ENCODE assay signal across 2 cellular contexts in the genomic region with DNA sequence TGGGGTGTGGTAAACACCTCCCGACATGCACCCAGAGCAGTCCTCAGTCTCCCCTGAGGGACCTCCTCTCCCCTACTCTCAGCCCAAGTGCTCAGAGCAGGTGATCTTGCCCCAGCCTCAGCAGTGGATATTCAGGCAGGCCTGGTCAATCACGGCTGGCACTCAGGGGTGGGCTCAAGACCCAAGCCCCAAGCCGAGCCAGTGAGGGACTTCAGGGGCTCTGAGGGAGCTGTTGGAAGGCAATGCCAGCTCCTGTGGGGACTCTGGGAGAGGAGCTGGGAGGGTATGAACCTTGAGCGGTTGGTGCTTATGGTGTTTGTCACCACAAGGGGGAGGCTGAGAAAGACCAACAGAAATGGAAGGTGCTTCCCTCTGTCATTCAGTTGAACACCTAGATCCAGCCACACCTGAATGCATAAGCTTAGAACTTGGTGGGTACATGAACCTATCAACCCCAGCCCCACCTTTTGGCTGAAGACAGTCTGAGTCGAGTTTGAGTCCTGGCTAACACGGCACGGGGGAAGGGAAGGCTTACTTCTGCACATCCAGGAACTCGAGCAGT.
A peak's percentile ranks its signal among the peaks of the same experiment; 100 is the strongest.
TF ChIP-seq lines count a peak whose summit lies in the region.

No MANE protein-coding gene starts in this region.

TF ChIP-seq in SK-N-SH, 30 proteins besides CTCF, POLR2A, EP300 and RAD21:
- TF ChIP-seq RFX5 (IDR thresholded peaks at IDR 0.05; ENCODE audit: low read length) = no peak
- TF ChIP-seq RCOR1 (IDR thresholded peaks at IDR 0.05; ENCODE audit: low read length) = no peak
- TF ChIP-seq YY1 (IDR thresholded peaks at IDR 0.05; ENCODE audit: low read depth) = no peak
- 0 out of 2 replicates have a peak, but pooled peaks have one; percentile 6 for TF ChIP-seq SMC3 (IDR thresholded peaks at IDR 0.05; ENCODE audit: low read depth, low read length)
- TF ChIP-seq, protein P1, sequence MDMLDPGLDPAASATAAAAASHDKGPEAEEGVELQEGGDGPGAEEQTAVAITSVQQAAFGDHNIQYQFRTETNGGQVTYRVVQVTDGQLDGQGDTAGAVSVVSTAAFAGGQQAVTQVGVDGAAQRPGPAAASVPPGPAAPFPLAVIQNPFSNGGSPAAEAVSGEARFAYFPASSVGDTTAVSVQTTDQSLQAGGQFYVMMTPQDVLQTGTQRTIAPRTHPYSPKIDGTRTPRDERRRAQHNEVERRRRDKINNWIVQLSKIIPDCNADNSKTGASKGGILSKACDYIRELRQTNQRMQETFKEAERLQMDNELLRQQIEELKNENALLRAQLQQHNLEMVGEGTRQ (IDR thresholded peaks at IDR 0.05; ENCODE audit: borderline replicate concordance, low read depth, low read length) = no peak
- no peak for TF ChIP-seq NFIC (IDR thresholded peaks at IDR 0.05; ENCODE audit: borderline replicate concordance)
TF ChIP-seq in SK-N-SH: peak in this region for 1.

TF ChIP-seq in SK-N-SH treated with all-trans-retinoic acid at 6 μM for 48 hours, 23 proteins besides CTCF, POLR2A, EP300 and RAD21:
- TF ChIP-seq ARNTL (CRISPR knock-in tag; IDR thresholded peaks at IDR 0.05; ENCODE audit: borderline replicate concordance, low read depth) = no peak
- no peak for TF ChIP-seq ESRRG (CRISPR knock-in tag; IDR thresholded peaks at IDR 0.05)
- TF ChIP-seq, protein P2, sequence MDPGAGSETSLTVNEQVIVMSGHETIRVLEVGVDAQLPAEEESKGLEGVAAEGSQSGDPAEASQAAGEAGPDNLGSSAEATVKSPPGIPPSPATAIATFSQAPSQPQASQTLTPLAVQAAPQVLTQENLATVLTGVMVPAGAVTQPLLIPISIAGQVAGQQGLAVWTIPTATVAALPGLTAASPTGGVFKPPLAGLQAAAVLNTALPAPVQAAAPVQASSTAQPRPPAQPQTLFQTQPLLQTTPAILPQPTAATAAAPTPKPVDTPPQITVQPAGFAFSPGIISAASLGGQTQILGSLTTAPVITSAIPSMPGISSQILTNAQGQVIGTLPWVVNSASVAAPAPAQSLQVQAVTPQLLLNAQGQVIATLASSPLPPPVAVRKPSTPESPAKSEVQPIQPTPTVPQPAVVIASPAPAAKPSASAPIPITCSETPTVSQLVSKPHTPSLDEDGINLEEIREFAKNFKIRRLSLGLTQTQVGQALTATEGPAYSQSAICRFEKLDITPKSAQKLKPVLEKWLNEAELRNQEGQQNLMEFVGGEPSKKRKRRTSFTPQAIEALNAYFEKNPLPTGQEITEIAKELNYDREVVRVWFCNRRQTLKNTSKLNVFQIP (CRISPR knock-in tag; IDR thresholded peaks at IDR 0.05; ENCODE audit: borderline replicate concordance, low read depth) = no peak
